In the genomic region with DNA sequence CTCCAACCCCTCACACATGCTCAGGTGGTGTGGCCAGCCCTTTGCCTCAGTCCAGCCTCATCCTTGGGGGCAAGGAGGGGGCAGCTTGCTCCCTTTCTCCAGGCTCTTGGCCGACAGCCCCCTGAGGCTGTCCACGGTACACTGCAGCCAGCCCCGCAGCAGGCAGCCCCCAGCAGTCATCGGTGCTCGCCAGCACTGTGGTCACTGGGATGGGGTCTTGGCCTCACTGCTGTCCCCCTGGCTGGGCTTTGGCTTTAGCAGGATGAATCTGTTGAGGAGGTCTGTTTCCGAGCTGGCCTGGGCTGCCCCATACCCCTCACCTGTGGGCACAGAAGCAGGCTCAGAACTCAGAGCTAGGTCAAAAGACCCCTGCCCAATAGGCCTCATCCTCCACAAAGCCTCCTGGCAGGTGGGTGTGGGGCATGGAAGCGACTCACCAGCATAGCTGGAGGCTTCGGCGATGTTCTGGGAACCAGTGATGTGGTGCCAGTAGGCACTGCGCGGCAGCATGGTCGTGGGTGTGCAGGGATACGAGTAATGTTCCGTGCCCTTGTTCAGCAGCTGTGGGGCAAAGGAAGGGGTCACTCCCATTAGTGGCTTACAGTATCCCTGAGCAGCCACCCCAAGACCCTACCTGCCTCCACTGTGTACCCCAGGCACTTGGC, we compare ENCODE assay signal across 1 cellular context.
TF ChIP-seq lines count a peak whose summit lies in the region.

No MANE protein-coding gene starts in this region.

TF ChIP-seq in GM23338, 12 proteins besides CTCF, POLR2A, EP300 and RAD21 (continued from another document):
- TF ChIP-seq JUNB (IDR thresholded peaks at IDR 0.05; ENCODE audit: unreplicated experiment) (no peak), ZNF331 (CRISPR knock-in tag; IDR thresholded peaks at IDR 0.05; ENCODE audit: low read depth) (no peak), EZH2 (IDR thresholded peaks at IDR 0.05; ENCODE audit: low read depth, unreplicated experiment) (no peak), CREB1 (CRISPR knock-in tag; IDR thresholded peaks at IDR 0.05; ENCODE audit: low read depth) (no peak)
